In genomic region chr2:66198873-66199272, GRCh38 we compare ENCODE assay signal across 24 cellular contexts.
DNase-seq lines count a peak whose midpoint lies in the region; ATAC-seq and TF ChIP-seq lines count a peak whose summit lies in the region.
"Had no signal": no experiment of that assay in that cellular context is flagged by ENCODE, and none has a peak within 500 bp of the region (broad histone marks: within the 10 kb centered on the region; RNA-seq: fewer than 3 reads in every experiment).

No MANE protein-coding gene starts in this region.

- TF ChIP-seq POLR2A in adrenal gland (IDR thresholded peaks at IDR 0.05) = no peak
- no peak for TF ChIP-seq POLR2A in heart left ventricle (IDR thresholded peaks at IDR 0.05)

- H3K27me3 ChIP-seq in adrenal gland = no peaks in the 10 kb centered on the region
- H3K27me3 ChIP-seq in heart left ventricle = no peaks in the 10 kb centered on the region

- H3K27ac ChIP-seq in RWPE1 = no peak overlapping the region
- H3K27ac ChIP-seq in adrenal gland = no peak overlapping the region
- no peak overlapping the region for H3K27ac ChIP-seq in heart left ventricle
- H3K27ac ChIP-seq: 22Rv1, C4-2B had no signal

- H3K36me3 ChIP-seq in adrenal gland (replicated peaks in 1 of 2) = no peaks in the 10 kb centered on the region
- no peaks in the 10 kb centered on the region for H3K36me3 ChIP-seq in heart left ventricle

- CTCF ChIA-PET in RWPE1 (lab: Yijun Ruan, JAX) = interaction anchor here (0.7 kb wide), 2 partner anchors 39 to 57 kb away, joined by 3 to 4 read pairs; no protein-coding TSS in a partner anchor

- H3K9me3 ChIP-seq in adrenal gland (replicated peaks in 1 of 3) = no peaks in the 10 kb centered on the region
- peaks cover 0 to 4% (median 0%) of the 10 kb centered on the region in 12 donors for H3K9me3 ChIP-seq in heart left ventricle
- H3K9me3 ChIP-seq: SK-N-SH had no signal

- ATAC-seq in heart left ventricle = no peak
- ATAC-seq: CD8-positive, alpha-beta T cell; HepG2 had no signal

- TF ChIP-seq CTCF in RWPE1 (conservative IDR thresholded peaks at IDR 0.05; ENCODE audit: low read depth) (no peak), adrenal gland (IDR thresholded peaks at IDR 0.05) (no peak), heart left ventricle (IDR thresholded peaks at IDR 0.05) (no peak)

- POLR2A ChIA-PET in RWPE1 (lab: Yijun Ruan, JAX; ENCODE audit: low non-redundant PET) = no interaction called here

- H3K4me3 ChIP-seq in adrenal gland (no peak overlapping the region), heart left ventricle (no peak overlapping the region)

- intact Hi-C loops in adrenal gland (cut with DNase I) (no loop called here), heart left ventricle (cut with DNase I) (no loop called here)

- H3K4me1 ChIP-seq in adrenal gland (replicated peaks in 1 of 2) (no peaks in the 10 kb centered on the region), heart left ventricle (no peaks in the 10 kb centered on the region)

- DNase-seq in DMS53 (lab: John Stamatoyannopoulos, UW) (peak; percentile 10), DMS53 treated with DMSO at 0.1 percent for 48 hours (lab: John Stamatoyannopoulos, UW; ENCODE audit: unreplicated experiment) (no peak), COLO668 (lab: John Stamatoyannopoulos, UW; ENCODE audit: unreplicated experiment) (peak; percentile 20), NCI-H146 treated with DMSO at 0.1 percent for 48 hours (lab: John Stamatoyannopoulos, UW; ENCODE audit: unreplicated experiment) (peak; percentile 38), RWPE1 (ENCODE audit: low spot score) (peak; percentile 9), adrenal gland (no peak), heart left ventricle (no peak), SHP77 treated with DMSO at 0.1 percent for 48 hours (lab: John Stamatoyannopoulos, UW) (no peak)
- DNase-seq: CD8-positive, alpha-beta T cell; DMS 273 treated with DMSO at 0.1 percent for 48 hours; Karpas-422; MV-4-11; NCI-H1930; NCI-H2227 treated with DMSO at 0.1 percent for 48 hours; NCI-H510A treated with DMSO at 0.1 percent for 48 hours; NCI-H82; NK-92 treated with Interleukin-12 subunit alpha and Interleukin-12 subunit beta, amount 100 ng/mL, for 24 hours; RPMI8226; SIG-M5; SK-N-SH; SW 1271 had no signal

Comparison
In these comparisons a context has a peak if more than half of its experiments do, and no peak if none do; other contexts are left out.
1. DNase-seq: peak in DMS53 (single experiment), COLO668 (single experiment), NCI-H146 treated with DMSO at 0.1 percent for 48 hours (single experiment) and RWPE1 (single experiment); none in DMS53 treated with DMSO at 0.1 percent for 48 hours (single experiment), adrenal gland (0 of 7), heart left ventricle (0 of 5) and SHP77 treated with DMSO at 0.1 percent for 48 hours (single experiment).